25 cellular contexts compared by ENCODE assay signal in genomic region chr1:82245345-82246014, GRCh38.
DNase-seq lines count a peak whose midpoint lies in the region; ATAC-seq, FAIRE-seq and TF ChIP-seq lines count a peak whose summit lies in the region.
"Had no signal": no experiment of that assay in that cellular context is flagged by ENCODE, and none has a peak within 500 bp of the region (broad histone marks: within the 10 kb centered on the region; RNA-seq: fewer than 3 reads in every experiment).

No MANE protein-coding gene starts in this region.

- TF ChIP-seq POLR2A in GM12878 (IDR thresholded peaks at IDR 0.05; ENCODE audit: low read depth, low read length) (no peak), esophagus squamous epithelium (IDR thresholded peaks at IDR 0.05) (no peak), upper lobe of left lung (IDR thresholded peaks at IDR 0.05) (no peak)

- H3K4me3 ChIP-seq in GM12878 (no peak overlapping the region), esophagus squamous epithelium (no peak overlapping the region), upper lobe of left lung (no peak overlapping the region)

- no peak overlapping the region for H3K4me2 ChIP-seq in GM12878 (ENCODE audit: control insufficient read depth, insufficient read depth)
- H3K4me2 ChIP-seq: KMS-11 had no signal

- RAD21 ChIA-PET in GM12878 (lab: Charles Lee; ENCODE audit: unreplicated experiment) = interaction anchor here (0.7 to 3.4 kb wide), 8 partner anchors 13 to 93 kb away, joined by 3 to 16 read pairs (median 4); no protein-coding TSS in a partner anchor

- no peaks in the 10 kb centered on the region for H3K4me1 ChIP-seq in GM12878 (ENCODE audit: control insufficient read depth, insufficient read depth, low read length)
- no peaks in the 10 kb centered on the region for H3K4me1 ChIP-seq in esophagus squamous epithelium
- no peaks in the 10 kb centered on the region for H3K4me1 ChIP-seq in upper lobe of left lung
- H3K4me1 ChIP-seq: BE2C had no signal

- no peak overlapping the region for H3K9ac ChIP-seq in GM12878 (ENCODE audit: control insufficient read depth, insufficient read depth, low read length)
- H3K9ac ChIP-seq: KMS-11 had no signal

- H3K9me3 ChIP-seq in GM12878 (replicated peaks; ENCODE audit: control insufficient read depth, insufficient read depth, low read length) (no peaks in the 10 kb centered on the region; the same call in 2 of the 3 replicates), esophagus squamous epithelium (no peaks in the 10 kb centered on the region), upper lobe of left lung (no peaks in the 10 kb centered on the region)
- H3K9me3 ChIP-seq: BE2C had no signal

- intact Hi-C loops in GM12878 (cut with micrococcal nuclease; ENCODE audit: unreplicated experiment) = no loop called here
- intact Hi-C loops in esophagus squamous epithelium (cut with DNase I) = no loop called here

- no peak overlapping the region for H3K27ac ChIP-seq in GM12878 (ENCODE audit: control insufficient read depth, insufficient read depth)
- no peak overlapping the region for H3K27ac ChIP-seq in esophagus squamous epithelium
- no peak overlapping the region for H3K27ac ChIP-seq in upper lobe of left lung
- H3K27ac ChIP-seq: HL-60, KMS-11 had no signal

- FAIRE-seq in GM12878 (lab: Jason Lieb, UNC) = no peak
- FAIRE-seq: A204.1, GM12892, GM18507, GM19239, H1 had no signal

- CTCF ChIA-PET in GM12878 (lab: Yijun Ruan, JAX) = interaction anchor here (1.4 to 2.2 kb wide), 3 partner anchors 13 to 93 kb away, joined by 4 to 6 read pairs (median 4); no protein-coding TSS in a partner anchor

- in situ Hi-C loops in GM12878 (cut with MboI) = no loop called here

- TF ChIP-seq CTCF in GM12878 (IDR thresholded peaks at IDR 0.05 in 2 of 3, conservative IDR thresholded peaks at IDR 0.05 in 1 of 3; ENCODE audit: control insufficient read depth in 2 of 3, extremely low read depth in 1 of 3, insufficient read depth in 1 of 3, low read depth in 3 of 3, low read length in 3 of 3) (no peak), esophagus squamous epithelium (IDR thresholded peaks at IDR 0.05) (no peak), upper lobe of left lung (IDR thresholded peaks at IDR 0.05) (no peak)

- no peak overlapping the region for H2AFZ ChIP-seq in GM12878 (ENCODE audit: control insufficient read depth, low read depth, low read length)

- peak; percentile 59 for DNase-seq in MV-4-11 (lab: John Stamatoyannopoulos, UW)
- DNase-seq in GM12878 (ENCODE audit: low read depth, low spot score) = no peak
- DNase-seq in NCI-H446 (lab: John Stamatoyannopoulos, UW) = no peak
- DNase-seq in esophagus squamous epithelium (lab: John Stamatoyannopoulos, UW) = no peak
- DNase-seq in NCI-H2196 treated with DMSO at 0.1 percent for 48 hours (lab: John Stamatoyannopoulos, UW; ENCODE audit: unreplicated experiment) = no peak
- no peak for DNase-seq in upper lobe of left lung
- DNase-seq: ACHN; BE2C; C1 segment of cervical spinal cord; CD4-positive, CD25-positive, alpha-beta regulatory T cell; CD8-positive, alpha-beta memory T cell; DMS 273 treated with DMSO at 0.1 percent for 48 hours; DMS53; DND-41; EL; H9 had no signal

- peak; percentile 55 for ATAC-seq in GM18511 (IDR thresholded peaks at IDR 0.05; ENCODE audit: unreplicated experiment)
- ATAC-seq in GM18868 (IDR thresholded peaks at IDR 0.05; ENCODE audit: unreplicated experiment) = peak; percentile 71
- peak; percentile 91 for ATAC-seq in GM12878
- no peak for ATAC-seq in upper lobe of left lung (ENCODE audit: low FRiP score in 2 of 2)

- WGBS in GM12878 (ENCODE audit: insufficient coverage, insufficient replicate concordance, low lambda C conversion rate, missing lambda C conversion rate) = 26% methylated on average over 7 of the region's 7 CpGs
- 85 to 88% methylated on average over 7 of the region's 7 CpGs for WGBS in esophagus squamous epithelium, 2 donors
- 93 to 95% methylated on average over 7 of the region's 7 CpGs for WGBS in upper lobe of left lung, 2 donors

- TF ChIP-seq EP300 in GM12878 (IDR thresholded peaks at IDR 0.05; ENCODE audit: borderline replicate concordance in 1 of 2, control insufficient read depth in 1 of 2, low read depth in 2 of 2, low read length in 2 of 2) (no peak), upper lobe of left lung (IDR thresholded peaks at IDR 0.05) (no peak)

- no peaks in the 10 kb centered on the region for H3K79me2 ChIP-seq in GM12878 (ENCODE audit: control insufficient read depth, insufficient read depth, low read length)

- SMC1A ChIA-PET in GM12878 (lab: Charles Lee; ENCODE audit: uncharacterized antibody, unreplicated experiment) = interaction anchor here (0.6 to 2.8 kb wide), 15 partner anchors 9 to 1628 kb away, joined by 3 to 16 read pairs (median 4); no protein-coding TSS in a partner anchor

- H3K27me3 ChIP-seq in GM12878 (replicated peaks in 1 of 2; ENCODE audit: control insufficient read depth in 2 of 2, insufficient read depth in 2 of 2, low read length in 1 of 2) = no peaks in the 10 kb centered on the region
- H3K27me3 ChIP-seq in esophagus squamous epithelium = no peaks in the 10 kb centered on the region
- H3K27me3 ChIP-seq in upper lobe of left lung = no peaks in the 10 kb centered on the region
- H3K27me3 ChIP-seq: BE2C had no signal

- no peaks in the 10 kb centered on the region for H4K20me1 ChIP-seq in GM12878 (ENCODE audit: control insufficient read depth, insufficient read depth)

- POLR2A ChIA-PET in GM12878 (lab: Charles Lee) = interaction anchor here (0.7 to 2.1 kb wide), 5 partner anchors 12 to 137 kb away, joined by 3 to 6 read pairs (median 4); no protein-coding TSS in a partner anchor

- BruUV-seq in GM12878 (replicated peaks; lab: Mats Ljungman, UMichigan) = no TSS peak

- H3K36me3 ChIP-seq in GM12878 (ENCODE audit: control insufficient read depth in 2 of 2, insufficient read depth in 2 of 2, low read length in 1 of 2) (no peaks in the 10 kb centered on the region), esophagus squamous epithelium (no peaks in the 10 kb centered on the region), upper lobe of left lung (no peaks in the 10 kb centered on the region)
- H3K36me3 ChIP-seq: BE2C had no signal

- TF ChIP-seq RAD21 in GM12878 (IDR thresholded peaks at IDR 0.05; ENCODE audit: insufficient read depth, low read depth, low read length) = no peak

TF ChIP-seq in GM12878, 131 proteins besides CTCF, POLR2A, EP300 and RAD21 (continues in another document):
- TF ChIP-seq ZNF24 (IDR thresholded peaks at IDR 0.05) (peak; percentile 95), BMI1 (IDR thresholded peaks at IDR 0.05; ENCODE audit: borderline replicate concordance) (peak; percentile 54; the same call in 1 of the 2 replicates), SKIL (IDR thresholded peaks at IDR 0.05; ENCODE audit: low read depth, poor library complexity, severe bottlenecking) (peak; percentile 34), ATF3 (IDR thresholded peaks at IDR 0.05; ENCODE audit: borderline replicate concordance, extremely low read depth, low read depth, low read length) (no peak), BHLHE40 (IDR thresholded peaks at IDR 0.05; ENCODE audit: borderline replicate concordance in 1 of 2, low read depth in 2 of 2, low read length in 1 of 2) (peak in 1 of 2 experiments; percentile 73; a peak in 2 of 4 replicates)

Comparison
In these comparisons a context has a peak if more than half of its experiments do, and no peak if none do; other contexts are left out.
1. ATAC-seq: peak in GM18511 (single experiment), GM18868 (single experiment) and GM12878 (single experiment); none in upper lobe of left lung (0 of 2).